Comparison of ENCODE assay signal across 11 cellular contexts in genomic region chr5:17000296-17000939, GRCh38.
A peak's percentile ranks its signal among the peaks of the same experiment; 100 is the strongest.
DNase-seq lines count a peak whose midpoint lies in the region; ATAC-seq and TF ChIP-seq lines count a peak whose summit lies in the region.
"Had no signal": no experiment of that assay in that cellular context is flagged by ENCODE, and none has a peak within 500 bp of the region (broad histone marks: within the 10 kb centered on the region; RNA-seq: fewer than 3 reads in every experiment).

No MANE protein-coding gene starts in this region.

- no peaks in the 10 kb centered on the region for H3K79me2 ChIP-seq in hepatocyte

- peak; percentile 97 for DNase-seq in A172 (ENCODE audit: low spot score)
- DNase-seq in HS-5 (ENCODE audit: low read depth): peak; percentile 96
- DNase-seq in amniotic stem cell (lab: John Stamatoyannopoulos, UW): peak; percentile 63
- peak; percentile 23 for DNase-seq in hepatocyte (ENCODE audit: low spot score)
- DNase-seq in hippocampal formation (lab: John Stamatoyannopoulos, UW): no peak
- DNase-seq in CD4-positive, alpha-beta memory T cell: no peak
- DNase-seq in testis: no peak
- DNase-seq: activated naive CD4-positive, alpha-beta T cell treated with anti-CD3 and anti-CD28 coated beads for 36 hours; NCI-H187 treated with DMSO at 0.1 percent for 48 hours; posterior cingulate gyrus had no signal

- no peaks in the 10 kb centered on the region for H3K27me3 Mint-ChIP-seq in CD4-positive, alpha-beta memory T cell

- H3K36me3 ChIP-seq in hepatocyte (replicated peaks; ENCODE audit: insufficient read depth, low read depth) (no peaks in the 10 kb centered on the region), testis (ENCODE audit: low read depth, missing control alignments) (no peaks in the 10 kb centered on the region)
- no peaks in the 10 kb centered on the region for H3K36me3 ChIP-seq in CD4-positive, alpha-beta memory T cell (ENCODE audit: insufficient read depth, low read length)

- H3K9me2 ChIP-seq in hepatocyte (replicated peaks; ENCODE audit: insufficient read depth): no peaks in the 10 kb centered on the region

- H3K9me3 Mint-ChIP-seq in CD4-positive, alpha-beta memory T cell: peaks cover 0 to 8% (median 3%) of the 10 kb centered on the region in 8 donors
- H3K9me3 Mint-ChIP-seq: activated naive CD4-positive, alpha-beta T cell treated with anti-CD3 and anti-CD28 coated beads for 36 hours had no signal

- CTCF ChIA-PET in CD4-positive, alpha-beta memory T cell (lab: Charles Lee; ENCODE audit: partially characterized antibody): no interaction called here

- ATAC-seq in HG02885 (IDR thresholded peaks at IDR 0.05; ENCODE audit: poor library complexity, unreplicated experiment): no peak

- TF ChIP-seq POLR2A in testis (IDR thresholded peaks at IDR 0.05): no peak

- intact Hi-C loops in CD4-positive, alpha-beta memory T cell (cut with micrococcal nuclease): no loop called here
- intact Hi-C loops in testis (cut with DNase I; ENCODE audit: low total_unique reads): no loop called here

- H3K4me3 Mint-ChIP-seq in CD4-positive, alpha-beta memory T cell: no peak overlapping the region
- H3K4me3 Mint-ChIP-seq: activated naive CD4-positive, alpha-beta T cell treated with anti-CD3 and anti-CD28 coated beads for 36 hours had no signal

- H3K4me3 ChIP-seq in hepatocyte (no peak overlapping the region), testis (no peak overlapping the region)
- no peak overlapping the region for H3K4me3 ChIP-seq in CD4-positive, alpha-beta memory T cell (ENCODE audit: low read length in 2 of 2)

- no peaks in the 10 kb centered on the region for H3K36me3 Mint-ChIP-seq in CD4-positive, alpha-beta memory T cell

- no peak overlapping the region for H3K27ac ChIP-seq in hepatocyte
- H3K27ac ChIP-seq in CD4-positive, alpha-beta memory T cell (ENCODE audit: low read depth, low read length): no peak overlapping the region
- H3K27ac ChIP-seq in testis: peak overlapping the region in 1 of 2 donors; percentile 54

- no peaks in the 10 kb centered on the region for H3K4me1 Mint-ChIP-seq in CD4-positive, alpha-beta memory T cell

- H3K9me3 ChIP-seq in hepatocyte (ENCODE audit: low read depth) (no peaks in the 10 kb centered on the region), testis (no peaks in the 10 kb centered on the region)
- H3K9me3 ChIP-seq in CD4-positive, alpha-beta memory T cell (ENCODE audit: control insufficient read depth in 1 of 2, low read length in 2 of 2): no peaks in the 10 kb centered on the region

- H3K4me2 ChIP-seq in hepatocyte: no peak overlapping the region

- H4K20me1 ChIP-seq in hepatocyte (ENCODE audit: insufficient read depth, poor library complexity, severe bottlenecking): no peaks in the 10 kb centered on the region

- WGBS in hepatocyte (ENCODE audit: low lambda C conversion rate, missing lambda C conversion rate): 68% methylated on average over 5 of the region's 5 CpGs
- 51 to 55% methylated on average over 5 of the region's 5 CpGs for WGBS in testis, 2 donors

- no peaks in the 10 kb centered on the region for H3K4me1 ChIP-seq in hepatocyte (ENCODE audit: insufficient read depth)
- H3K4me1 ChIP-seq in CD4-positive, alpha-beta memory T cell (ENCODE audit: insufficient read depth, low read length): no peaks in the 10 kb centered on the region
- no peaks in the 10 kb centered on the region for H3K4me1 ChIP-seq in testis

- H3K27me3 ChIP-seq in hepatocyte: no peaks in the 10 kb centered on the region
- H3K27me3 ChIP-seq in CD4-positive, alpha-beta memory T cell (ENCODE audit: insufficient read depth, low read length): no peaks in the 10 kb centered on the region
- H3K27me3 ChIP-seq in testis: no peaks in the 10 kb centered on the region

- POLR2A ChIA-PET in CD4-positive, alpha-beta memory T cell (lab: Charles Lee; ENCODE audit: partially characterized antibody): no interaction called here

- no peak overlapping the region for H3K27ac Mint-ChIP-seq in CD4-positive, alpha-beta memory T cell
- H3K27ac Mint-ChIP-seq: activated naive CD4-positive, alpha-beta T cell treated with anti-CD3 and anti-CD28 coated beads for 36 hours had no signal

- no peak for TF ChIP-seq CTCF in hepatocyte (IDR thresholded peaks at IDR 0.05; ENCODE audit: poor library complexity)
- no peak for TF ChIP-seq CTCF in testis (IDR thresholded peaks at IDR 0.05)

- no peak overlapping the region for H2AFZ ChIP-seq in hepatocyte

Comparison
In these comparisons a context has a peak if more than half of its experiments do, and no peak if none do; other contexts are left out.
1. DNase-seq: peak in A172 (single experiment), HS-5 (single experiment), amniotic stem cell (single experiment) and hepatocyte (single experiment); none in hippocampal formation (0 of 2), CD4-positive, alpha-beta memory T cell (0 of 5) and testis (single experiment).